19 cellular contexts compared by ENCODE assay signal in genomic region chr22:48075604-48076400, GRCh38.
"Had no signal": no experiment of that assay in that cellular context is flagged by ENCODE, and none has a peak within 500 bp of the region (broad histone marks: within the 10 kb centered on the region; RNA-seq: fewer than 3 reads in every experiment).

No MANE protein-coding gene starts in this region.

- H3K36me3 ChIP-seq: ascending aorta, breast epithelium, prostate gland, suprapubic skin, transverse colon, vagina had no signal

- DNase-seq: activated CD4-positive, alpha-beta T cell treated with anti-CD3 and anti-CD28 coated beads for 48 hours; activated CD4-positive, CD25-positive, alpha-beta regulatory T cell; activated CD8-positive, alpha-beta T cell treated with anti-CD3 and anti-CD28 coated beads for 36 hours; activated naive CD4-positive, alpha-beta T cell treated with anti-CD3 and anti-CD28 coated beads for 36 hours; activated T-cell treated with anti-CD3 and anti-CD28 coated beads, Interleukin-2, amount 50 U/mL, for 24 hours; left colon; right cardiac atrium; stimulated activated CD4-positive, alpha-beta T cell treated with anti-CD3 and anti-CD28 coated beads, Interleukin-15, amount 100 ng/mL, for 24 hours; stimulated activated CD4-positive, alpha-beta T cell treated with anti-CD3 and anti-CD28 coated beads, Interleukin-2, amount 100 ng/mL, for 48 hours; T-cell; transverse colon had no signal

- H3K27me3 ChIP-seq: ascending aorta, transverse colon, vagina had no signal

- H3K4me1 ChIP-seq: ascending aorta, breast epithelium, prostate gland, suprapubic skin, transverse colon, vagina had no signal

- H3K4me3 ChIP-seq: ascending aorta, breast epithelium, coronary artery, lung, prostate gland, skin epidermis, suprapubic skin, transverse colon, vagina had no signal

- H3K9me3 ChIP-seq: ascending aorta, breast epithelium, prostate gland, suprapubic skin, transverse colon, vagina had no signal

- ATAC-seq: activated CD8-positive, alpha-beta T cell treated with anti-CD3 and anti-CD28 coated beads for 36 hours; left colon; right cardiac atrium; T-cell had no signal

- H3K27ac ChIP-seq: ascending aorta, breast epithelium, coronary artery, prostate gland, skin epidermis, suprapubic skin, transverse colon, vagina had no signal
